Comparison of ENCODE assay signal across 13 cellular contexts in the genomic region with DNA sequence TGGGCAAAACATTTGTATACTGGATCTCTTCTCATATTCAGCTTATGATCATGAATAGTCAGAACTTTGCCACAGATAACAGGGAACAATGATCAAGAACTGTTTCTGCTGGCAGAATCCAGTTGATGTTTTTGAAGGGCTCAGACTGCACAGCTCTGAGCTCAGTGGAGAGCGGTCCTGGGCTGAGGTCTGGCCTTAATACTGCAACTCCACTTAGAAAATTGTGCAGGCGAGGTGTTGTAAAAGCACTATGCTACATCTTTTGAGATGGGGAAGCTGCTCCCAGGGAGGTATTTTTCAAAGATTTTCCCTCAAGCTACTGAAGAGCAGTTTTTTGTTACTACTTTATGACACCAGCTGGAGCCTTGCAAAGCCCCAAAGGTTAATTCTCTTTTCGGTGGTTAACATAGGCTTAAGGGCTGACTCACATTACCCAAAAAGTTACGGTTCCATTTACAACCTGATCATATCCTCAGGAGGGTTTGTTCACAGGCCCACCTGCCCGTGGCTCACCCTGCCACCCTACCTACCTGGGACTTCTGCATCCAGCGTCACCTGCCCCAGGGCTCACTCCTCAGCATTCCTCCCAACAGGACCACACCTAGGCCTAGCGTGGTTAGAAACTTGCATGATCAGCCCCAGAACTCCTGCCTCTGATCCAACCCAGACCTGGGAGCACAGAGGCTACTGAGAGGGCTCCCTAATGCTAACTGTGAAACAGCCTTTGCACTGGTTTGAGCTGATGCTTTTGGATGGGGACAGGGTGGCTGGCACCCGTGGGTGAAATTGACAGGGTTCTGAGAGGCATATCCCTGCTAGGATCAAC.
DNase-seq lines count a peak whose midpoint lies in the region; ATAC-seq lines count a peak whose summit lies in the region.
"Had no signal": no experiment of that assay in that cellular context is flagged by ENCODE, and none has a peak within 500 bp of the region (broad histone marks: within the 10 kb centered on the region; RNA-seq: fewer than 3 reads in every experiment).

No MANE protein-coding gene starts in this region.

- H2BK15ac ChIP-seq in neuronal stem cell (ENCODE audit: low read length): no peak overlapping the region

- H3K79me1 ChIP-seq in neuronal stem cell (ENCODE audit: low read depth, low read length): peaks cover 2% of the 10 kb centered on the region

- no peak overlapping the region for H2AFZ ChIP-seq in neuronal stem cell (ENCODE audit: low read length)

- H2BK120ac ChIP-seq in neuronal stem cell (ENCODE audit: low read depth, low read length): no peak overlapping the region

- ATAC-seq in activated CD4-positive, CD25-positive, alpha-beta regulatory T cell treated with anti-CD3 and anti-CD28 coated beads, Interleukin-2, amount 50 U/mL, for 24 hours: peak; percentile 73
- ATAC-seq in HG03460 (IDR thresholded peaks at IDR 0.05; ENCODE audit: unreplicated experiment) (peak; percentile 59), GM19324 (IDR thresholded peaks at IDR 0.05; ENCODE audit: low FRiP score, unreplicated experiment) (no peak)
- ATAC-seq: pancreas had no signal

- H3K36me3 Mint-ChIP-seq in activated naive CD8-positive, alpha-beta T cell: peaks cover 2% of the 10 kb centered on the region

- H3K4me3 ChIP-seq in skin epidermis: no peak overlapping the region
- H3K4me3 ChIP-seq in neuronal stem cell (ENCODE audit: low read length in 2 of 2): no peak overlapping the region
- H3K4me3 ChIP-seq: pancreas had no signal

- H3K9me3 Mint-ChIP-seq in activated naive CD8-positive, alpha-beta T cell (ENCODE audit: low read depth): no peaks in the 10 kb centered on the region

- peak overlapping the region; percentile 98 for H3K27ac Mint-ChIP-seq in activated naive CD8-positive, alpha-beta T cell

- H3K27ac ChIP-seq in skin epidermis: peak overlapping the region in 11 of 21 experiments; percentile 19 to 86 (median 60)
- H3K27ac ChIP-seq in neuronal stem cell (replicated peaks; ENCODE audit: low read length): no peak overlapping the region
- H3K27ac ChIP-seq: pancreas had no signal

- no peaks in the 10 kb centered on the region for H3K9me3 ChIP-seq in neuronal stem cell (replicated peaks in 1 of 2; ENCODE audit: control insufficient read depth in 2 of 2, insufficient read depth in 1 of 2, low read depth in 1 of 2, low read length in 2 of 2)
- H3K9me3 ChIP-seq: pancreas had no signal

- H3K9ac ChIP-seq in neuronal stem cell (ENCODE audit: low read depth, low read length, poor library complexity): no peak overlapping the region

- no peak overlapping the region for H4K8ac ChIP-seq in neuronal stem cell (ENCODE audit: low read depth, low read length)

- H3K4me3 Mint-ChIP-seq in activated naive CD8-positive, alpha-beta T cell: peak overlapping the region; percentile 33

- no peak overlapping the region for H3K23ac ChIP-seq in neuronal stem cell (ENCODE audit: low read depth, low read length, poor library complexity)

- DNase-seq in activated CD4-positive, CD25-positive, alpha-beta regulatory T cell (lab: John Stamatoyannopoulos, UW): no peak
- DNase-seq in neuronal stem cell (ENCODE audit: low spot score): no peak
- DNase-seq in LoVo (ENCODE audit: low spot score): no peak
- DNase-seq: 8988T, DND-41, NCI-H187, OCI-M1, pancreas had no signal

- H3K18ac ChIP-seq in neuronal stem cell (ENCODE audit: low read length): no peak overlapping the region

- H3K4ac ChIP-seq in neuronal stem cell (ENCODE audit: low read length): no peak overlapping the region

- H2BK12ac ChIP-seq in neuronal stem cell (ENCODE audit: low read length): no peak overlapping the region

- peaks cover 3 to 69% of the 10 kb centered on the region in 2 donors for H3K36me3 ChIP-seq in neuronal stem cell (replicated peaks in 1 of 2; ENCODE audit: control insufficient read depth in 2 of 2, insufficient read depth in 2 of 2, low read length in 2 of 2)

- H3K14ac ChIP-seq in neuronal stem cell (ENCODE audit: low read length): no peak overlapping the region

- no CpG with 5 or more reads among the region's 8 CpGs for WGBS in neuronal stem cell (ENCODE audit: extremely low coverage in 2 of 2, insufficient read length in 2 of 2, insufficient replicate concordance in 1 of 2), 2 donors

- no peaks in the 10 kb centered on the region for H3K27me3 Mint-ChIP-seq in activated naive CD8-positive, alpha-beta T cell

- H2AK5ac ChIP-seq in neuronal stem cell (ENCODE audit: low read depth, low read length): no peak overlapping the region

- H2BK5ac ChIP-seq in neuronal stem cell (ENCODE audit: low read length): no peak overlapping the region

- peaks cover 97% of the 10 kb centered on the region for H3K4me1 Mint-ChIP-seq in activated naive CD8-positive, alpha-beta T cell (ENCODE audit: low read depth)

- H3K4me1 ChIP-seq in neuronal stem cell (ENCODE audit: control insufficient read depth in 2 of 2, insufficient read depth in 1 of 2, low read depth in 1 of 2, low read length in 2 of 2): no peaks in the 10 kb centered on the region

- no peak overlapping the region for H4K91ac ChIP-seq in neuronal stem cell (ENCODE audit: low read depth, low read length, poor library complexity)

- H3K27me3 ChIP-seq in neuronal stem cell (ENCODE audit: control insufficient read depth in 3 of 3, insufficient read depth in 3 of 3, low read depth in 1 of 3, low read length in 3 of 3): no peaks in the 10 kb centered on the region
- H3K27me3 ChIP-seq: pancreas had no signal

- H3K4me2 ChIP-seq in neuronal stem cell (ENCODE audit: insufficient read depth, low read length, poor library complexity, severe bottlenecking): no peak overlapping the region
